ENCODE assay signal across 17 cellular contexts in the genomic region with DNA sequence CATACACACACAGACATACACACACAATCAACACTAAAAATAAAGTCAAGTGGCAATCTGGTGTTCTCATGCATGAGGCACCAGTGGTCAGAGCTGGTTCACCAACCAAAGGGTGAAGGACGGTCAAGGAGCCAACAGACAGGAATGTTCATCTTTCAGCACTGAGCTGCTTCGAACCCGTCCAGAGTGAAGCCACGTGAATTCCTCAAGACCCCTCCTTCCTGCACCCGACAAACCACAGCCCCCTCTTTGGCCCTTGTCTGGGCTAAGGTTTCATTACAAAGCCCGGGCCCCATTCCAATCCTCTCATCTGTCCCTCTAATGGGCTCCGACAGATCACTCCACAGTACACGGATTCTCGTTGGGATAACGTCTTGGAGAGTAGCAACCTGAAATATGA.
"Had no signal": no experiment of that assay in that cellular context is flagged by ENCODE, and none has a peak within 500 bp of the region (broad histone marks: within the 10 kb centered on the region; RNA-seq: fewer than 3 reads in every experiment).

No MANE protein-coding gene starts in this region.

- H3K4me1 ChIP-seq: esophagus muscularis mucosa, gastroesophageal sphincter, parathyroid adenoma, sigmoid colon, spleen, upper lobe of right lung had no signal

- DNase-seq: activated CD4-positive, CD25-positive, alpha-beta regulatory T cell treated with anti-CD3 and anti-CD28 coated beads, Interleukin-2, amount 50 U/mL, for 72 hours; activated naive CD8-positive, alpha-beta T cell treated with anti-CD3 and anti-CD28 coated beads, Interleukin-2, amount 10 ng/mL, durations not matched to agents 7 days and 5 days; cerebellar nuclear complex; effector CD4-positive, alpha-beta T cell; sigmoid colon; spleen; stimulated activated naive B cell treated with anti-CD40 and anti-IgM and Interleukin-4, amounts not matched to agents 10 μg/mL and 1 μg/mL and 100 μg/mL, for 72 hours; SW 1271; T-helper 2 cell; upper lobe of right lung had no signal

- H3K27ac Mint-ChIP-seq: activated naive CD8-positive, alpha-beta T cell treated with anti-CD3 and anti-CD28 coated beads, Interleukin-2, amount 10 ng/mL, durations not matched to agents 7 days and 5 days; natural killer cell treated with Interleukin-12 subunit alpha and Interleukin-12 subunit beta and Interleukin-15 and Interleukin-18, amount 100 ng/mL, for 72 hours; stimulated activated naive B cell treated with anti-CD40 and anti-IgM and Interleukin-4, amounts not matched to agents 10 μg/mL and 1 μg/mL and 100 μg/mL, for 72 hours had no signal

- H3K27ac ChIP-seq: esophagus muscularis mucosa, gastroesophageal sphincter, parathyroid adenoma, sigmoid colon, spleen, thoracic aorta, upper lobe of right lung, VCaP had no signal

- H3K4me3 ChIP-seq: esophagus muscularis mucosa, gastroesophageal sphincter, lung, sigmoid colon, spleen, thoracic aorta, upper lobe of right lung had no signal

- H3K4me1 Mint-ChIP-seq: activated naive CD8-positive, alpha-beta T cell treated with anti-CD3 and anti-CD28 coated beads, Interleukin-2, amount 10 ng/mL, durations not matched to agents 7 days and 5 days; stimulated activated naive B cell treated with anti-CD40 and anti-IgM and Interleukin-4, amounts not matched to agents 10 μg/mL and 1 μg/mL and 100 μg/mL, for 72 hours had no signal

- H3K9me3 ChIP-seq: esophagus muscularis mucosa, gastroesophageal sphincter, sigmoid colon, spleen, thoracic aorta, upper lobe of right lung had no signal

- H3K9me3 Mint-ChIP-seq: activated naive CD8-positive, alpha-beta T cell treated with anti-CD3 and anti-CD28 coated beads, Interleukin-2, amount 10 ng/mL, durations not matched to agents 7 days and 5 days; natural killer cell treated with Interleukin-12 subunit alpha and Interleukin-12 subunit beta and Interleukin-15 and Interleukin-18, amount 100 ng/mL, for 72 hours; stimulated activated naive B cell treated with anti-CD40 and anti-IgM and Interleukin-4, amounts not matched to agents 10 μg/mL and 1 μg/mL and 100 μg/mL, for 72 hours had no signal

- H3K4me3 Mint-ChIP-seq: activated naive CD8-positive, alpha-beta T cell treated with anti-CD3 and anti-CD28 coated beads, Interleukin-2, amount 10 ng/mL, durations not matched to agents 7 days and 5 days; natural killer cell treated with Interleukin-12 subunit alpha and Interleukin-12 subunit beta and Interleukin-15 and Interleukin-18, amount 100 ng/mL, for 72 hours; stimulated activated naive B cell treated with anti-CD40 and anti-IgM and Interleukin-4, amounts not matched to agents 10 μg/mL and 1 μg/mL and 100 μg/mL, for 72 hours had no signal

- H3K27me3 ChIP-seq: esophagus muscularis mucosa, sigmoid colon, upper lobe of right lung had no signal

- H3K36me3 ChIP-seq: esophagus muscularis mucosa, gastroesophageal sphincter, sigmoid colon, spleen, thoracic aorta, upper lobe of right lung had no signal

- H3K36me3 Mint-ChIP-seq: activated naive CD8-positive, alpha-beta T cell treated with anti-CD3 and anti-CD28 coated beads, Interleukin-2, amount 10 ng/mL, durations not matched to agents 7 days and 5 days; natural killer cell treated with Interleukin-12 subunit alpha and Interleukin-12 subunit beta and Interleukin-15 and Interleukin-18, amount 100 ng/mL, for 72 hours; stimulated activated naive B cell treated with anti-CD40 and anti-IgM and Interleukin-4, amounts not matched to agents 10 μg/mL and 1 μg/mL and 100 μg/mL, for 72 hours had no signal

- ATAC-seq: gastroesophageal sphincter; natural killer cell treated with Interleukin-12 subunit alpha and Interleukin-12 subunit beta and Interleukin-15 and Interleukin-18, amount 100 ng/mL, for 72 hours; stimulated activated naive B cell treated with anti-CD40 and anti-IgM and Interleukin-4, amounts not matched to agents 10 μg/mL and 1 μg/mL and 100 μg/mL, for 72 hours; upper lobe of right lung had no signal
